In genomic region chr9:98117984-98118639, GRCh38 we compare ENCODE assay signal across 8 cellular contexts. TPM values are rescaled to one million over a fixed set of nuclear protein-coding genes. Genes with fewer than 3 reads are reported as not detected.
DNase-seq lines count a peak whose midpoint lies in the region; ATAC-seq and TF ChIP-seq lines count a peak whose summit lies in the region.

No MANE protein-coding gene starts in this region.

- 57% methylated on average over 5 of the region's 5 CpGs for WGBS in hepatocyte (ENCODE audit: low lambda C conversion rate, missing lambda C conversion rate)
- WGBS in smooth muscle cell (ENCODE audit: low lambda C conversion rate) = 70% methylated on average over 5 of the region's 5 CpGs

- CTCF ChIA-PET in RWPE1 (lab: Yijun Ruan, JAX) = interaction anchor here (0.8 to 1.4 kb wide), 2 partner anchors 21 to 74 kb away, joined by 4 to 7 read pairs; partner anchors contain the start of gene CORO2A

- H4K20me1 ChIP-seq in hepatocyte (ENCODE audit: insufficient read depth, poor library complexity, severe bottlenecking) (no peaks in the 10 kb centered on the region), smooth muscle cell (ENCODE audit: low read depth) (no peaks in the 10 kb centered on the region)

- H3K9me3 ChIP-seq in hepatocyte (ENCODE audit: low read depth) = no peaks in the 10 kb centered on the region
- H3K9me3 ChIP-seq in smooth muscle cell (replicated peaks; ENCODE audit: low read depth) = no peaks in the 10 kb centered on the region

- H3K36me3 ChIP-seq in hepatocyte (replicated peaks; ENCODE audit: insufficient read depth, low read depth) = no peaks in the 10 kb centered on the region
- H3K36me3 ChIP-seq in smooth muscle cell (ENCODE audit: low read depth) = no peaks in the 10 kb centered on the region

- no peaks in the 10 kb centered on the region for H3K9me2 ChIP-seq in hepatocyte (replicated peaks; ENCODE audit: insufficient read depth)

- TF ChIP-seq CTCF in RWPE1 (conservative IDR thresholded peaks at IDR 0.05; ENCODE audit: low read depth) (no peak; the same call in 1 of the 2 replicates), hepatocyte (IDR thresholded peaks at IDR 0.05; ENCODE audit: poor library complexity) (no peak), smooth muscle cell (IDR thresholded peaks at IDR 0.05; ENCODE audit: borderline replicate concordance, insufficient read depth, poor library complexity, severe bottlenecking) (no peak)

- no peaks in the 10 kb centered on the region for H3F3A ChIP-seq in smooth muscle cell (ENCODE audit: low read depth)

- H3K79me2 ChIP-seq in hepatocyte (peaks cover 8% of the 10 kb centered on the region), smooth muscle cell (ENCODE audit: low read depth) (no peaks in the 10 kb centered on the region)

- peak; percentile 46 for ATAC-seq in GM19025 (IDR thresholded peaks at IDR 0.05; ENCODE audit: low read depth, unreplicated experiment)
- ATAC-seq in HG03196 (IDR thresholded peaks at IDR 0.05; ENCODE audit: unreplicated experiment) = peak; percentile 37

- H3K9ac ChIP-seq in smooth muscle cell (ENCODE audit: low read depth) = no peak overlapping the region

- H3K4me3 ChIP-seq in hepatocyte (peak overlapping the region; percentile 82), smooth muscle cell (peak overlapping the region; percentile 80)

- peaks cover 12% of the 10 kb centered on the region for H3K4me1 ChIP-seq in hepatocyte (ENCODE audit: insufficient read depth)
- no peaks in the 10 kb centered on the region for H3K4me1 ChIP-seq in smooth muscle cell (ENCODE audit: low read depth)

- H3K4me2 ChIP-seq in hepatocyte = peak overlapping the region; percentile 93
- H3K4me2 ChIP-seq in smooth muscle cell = peak overlapping the region; percentile 92

- peak overlapping the region; percentile 81 for H3K27ac ChIP-seq in RWPE1
- H3K27ac ChIP-seq in hepatocyte = peak overlapping the region; percentile 85
- H3K27ac ChIP-seq in smooth muscle cell (ENCODE audit: low read depth) = no peak overlapping the region

- POLR2A ChIA-PET in RWPE1 (lab: Yijun Ruan, JAX; ENCODE audit: low non-redundant PET) = no interaction called here

- DNase-seq in Ammon's horn (ENCODE audit: low spot score) (peak; percentile 18), RWPE1 (ENCODE audit: low spot score) (peak; percentile 74), hepatocyte (ENCODE audit: low spot score) (peak; percentile 74), smooth muscle cell (lab: John Stamatoyannopoulos, UW; ENCODE audit: unreplicated experiment) (no peak), NCI-H1105 (lab: John Stamatoyannopoulos, UW) (no peak)
- DNase-seq in activated naive CD4-positive, alpha-beta T cell treated with anti-CD3 and anti-CD28 coated beads, Interleukin-2, amount 50 U/mL, for 16 hours = peak; percentile 37

- no peaks in the 10 kb centered on the region for H3K27me3 ChIP-seq in hepatocyte
- H3K27me3 ChIP-seq in smooth muscle cell (ENCODE audit: low read depth) = no peaks in the 10 kb centered on the region

- peak overlapping the region; percentile 92 for H2AFZ ChIP-seq in hepatocyte
- H2AFZ ChIP-seq in smooth muscle cell (ENCODE audit: low read depth) = peak overlapping the region; percentile 93

RNA-seq across cellular contexts. Expression of gene TRIM14, which starts 0.9 kb away (rescaled TPM):
- total RNA-seq in hepatocyte (10.0 and 12.2 TPM in 2 replicates), smooth muscle cell (0.40 and 1.2 TPM in 2 replicates)
- polyA plus RNA-seq in hepatocyte (7.4 and 8.1 TPM in 2 replicates), smooth muscle cell (2.5 and 3.0 TPM in 2 replicates)

Comparison
In these comparisons a context has a peak if more than half of its experiments do, and no peak if none do; other contexts are left out.
1. DNase-seq: peak in Ammon's horn (single experiment), RWPE1 (single experiment), activated naive CD4-positive, alpha-beta T cell treated with anti-CD3 and anti-CD28 coated beads, Interleukin-2, amount 50 U/mL, for 16 hours (single experiment) and hepatocyte (single experiment); none in smooth muscle cell (single experiment) and NCI-H1105 (single experiment).